Comparison of ENCODE assay signal across 20 cellular contexts in genomic region chr11:24762076-24762475, GRCh38.
"Had no signal": no experiment of that assay in that cellular context is flagged by ENCODE, and none has a peak within 500 bp of the region (broad histone marks: within the 10 kb centered on the region; RNA-seq: fewer than 3 reads in every experiment).

No MANE protein-coding gene starts in this region.

- H3K27ac ChIP-seq: colonic mucosa, esophagus muscularis mucosa, gastrocnemius medialis, heart right ventricle, left ventricle myocardium inferior, lower lobe of right lung had no signal

- H3K4me1 ChIP-seq: colonic mucosa, esophagus muscularis mucosa, gastrocnemius medialis, heart right ventricle, left ventricle myocardium inferior, lower lobe of right lung had no signal

- H3K27me3 ChIP-seq: colonic mucosa, esophagus muscularis mucosa, gastrocnemius medialis, heart right ventricle had no signal

- H3K9me3 ChIP-seq: colonic mucosa, esophagus muscularis mucosa, gastrocnemius medialis, heart right ventricle, left ventricle myocardium inferior, lower lobe of right lung, mucosa of descending colon had no signal

- H3K4me3 ChIP-seq: colonic mucosa, esophagus muscularis mucosa, gastrocnemius medialis, heart right ventricle, left ventricle myocardium inferior, lower lobe of right lung, mucosa of descending colon had no signal

- ATAC-seq: effector memory CD8-positive, alpha-beta T cell; gastrocnemius medialis; heart right ventricle; left colon; left lobe of liver; lower lobe of right lung; mucosa of descending colon; naive thymus-derived CD8-positive, alpha-beta T cell had no signal

- H3K36me3 ChIP-seq: colonic mucosa, esophagus muscularis mucosa, gastrocnemius medialis, heart right ventricle, left ventricle myocardium inferior, lower lobe of right lung had no signal

- DNase-seq: colonic mucosa; cortex of kidney; effector CD8-positive, alpha-beta T cell; effector memory CD8-positive, alpha-beta T cell; endodermal cell; foreskin melanocyte; gastrocnemius medialis; glutamatergic neuron; head of caudate nucleus; heart right ventricle; hippocampal formation; left colon; left ventricle myocardium inferior; lower lobe of right lung; mesenchymal stem cell; mucosa of descending colon; naive B cell; naive thymus-derived CD8-positive, alpha-beta T cell had no signal
